Comparison of ENCODE assay signal across 9 cellular contexts in the genomic region with DNA sequence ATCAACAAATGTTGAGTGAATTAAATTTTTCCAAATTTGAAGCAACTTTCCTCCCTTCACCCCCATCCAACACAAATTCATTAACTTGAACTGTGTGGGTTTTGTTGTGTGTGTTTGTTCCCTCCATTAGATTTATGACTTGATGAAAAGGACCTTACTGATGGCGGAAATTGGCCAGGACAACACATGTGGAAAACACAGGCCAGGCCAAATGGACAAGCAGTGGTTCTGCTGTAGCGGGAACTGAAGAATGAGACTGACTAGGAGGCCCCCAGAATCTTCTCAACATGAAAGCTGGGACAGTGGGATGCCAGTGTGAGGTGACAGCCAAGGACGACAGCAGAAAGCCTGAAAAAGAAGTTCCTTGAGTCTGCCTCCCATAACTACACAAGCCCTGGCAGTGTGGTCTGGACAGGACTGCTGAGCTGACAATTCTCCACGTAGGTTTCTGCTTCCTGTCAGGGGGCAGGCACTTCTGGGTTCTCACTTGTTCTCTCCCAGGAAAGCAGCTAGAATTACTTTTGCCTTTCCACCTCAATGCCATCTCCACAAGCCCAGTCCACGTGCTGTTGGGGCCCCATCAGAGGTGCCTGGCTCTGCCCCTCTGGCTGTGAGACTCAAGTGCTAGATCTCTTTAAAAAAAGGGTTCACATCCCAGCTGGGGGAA.
DNase-seq lines count a peak whose midpoint lies in the region; ATAC-seq, FAIRE-seq and TF ChIP-seq lines count a peak whose summit lies in the region.
"Had no signal": no experiment of that assay in that cellular context is flagged by ENCODE, and none has a peak within 500 bp of the region (broad histone marks: within the 10 kb centered on the region; RNA-seq: fewer than 3 reads in every experiment).

No MANE protein-coding gene starts in this region.

- H3K27ac Mint-ChIP-seq in astrocyte (ENCODE audit: unreplicated experiment) (peak overlapping the region; percentile 36), nephron progenitor cell (peak overlapping the region; percentile 29)

- H3K4me3 Mint-ChIP-seq in astrocyte (ENCODE audit: unreplicated experiment) (no peak overlapping the region), nephron progenitor cell (no peak overlapping the region)

- H3K27me3 Mint-ChIP-seq in astrocyte (ENCODE audit: low read depth, unreplicated experiment) (no peaks in the 10 kb centered on the region), nephron progenitor cell (ENCODE audit: low read depth, poor library complexity) (peaks cover 1% of the 10 kb centered on the region)

- peaks cover 78% of the 10 kb centered on the region for H3K36me3 ChIP-seq in KOPT-K1 (ENCODE audit: insufficient read depth, low read length)
- peaks cover 23% of the 10 kb centered on the region for H3K36me3 ChIP-seq in astrocyte (ENCODE audit: insufficient read depth, low read length)

- TF ChIP-seq CTCF in AG10803 (conservative IDR thresholded peaks at IDR 0.05; ENCODE audit: low read length): no peak
- TF ChIP-seq CTCF in astrocyte (IDR thresholded peaks at IDR 0.05; ENCODE audit: insufficient read depth, low read depth, low read length): no peak
- TF ChIP-seq CTCF in nephron progenitor cell (IDR thresholded peaks at IDR 0.05): no peak

- H3K9me3 Mint-ChIP-seq in astrocyte (ENCODE audit: unreplicated experiment): peaks cover 2% of the 10 kb centered on the region
- no peaks in the 10 kb centered on the region for H3K9me3 Mint-ChIP-seq in nephron progenitor cell

- H3K27ac ChIP-seq in KOPT-K1 (ENCODE audit: low read depth, low read length, poor library complexity, severe bottlenecking) (peak overlapping the region; percentile 75), astrocyte (ENCODE audit: low read depth, low read length) (peak overlapping the region; percentile 57)

- H3K4me1 Mint-ChIP-seq in astrocyte (ENCODE audit: low read depth, unreplicated experiment) (peaks cover 75% of the 10 kb centered on the region), nephron progenitor cell (peaks cover 62% of the 10 kb centered on the region)

- no peak for FAIRE-seq in astrocyte (lab: Jason Lieb, UNC)

- H4K20me1 ChIP-seq in astrocyte (ENCODE audit: insufficient read depth, low read length): peaks cover 35% of the 10 kb centered on the region

- no peak for ATAC-seq in GM21515 (IDR thresholded peaks at IDR 0.05; ENCODE audit: unreplicated experiment)

- no peaks in the 10 kb centered on the region for H3K27me3 ChIP-seq in astrocyte (ENCODE audit: insufficient read depth, low read length)

- H3K9me3 ChIP-seq in KOPT-K1 (ENCODE audit: insufficient read depth, low read length, poor library complexity, severe bottlenecking) (no peaks in the 10 kb centered on the region), astrocyte (ENCODE audit: insufficient read depth, low read depth, low read length) (no peaks in the 10 kb centered on the region)

- H3K9ac ChIP-seq in astrocyte (ENCODE audit: low read length): no peak overlapping the region

- no peak overlapping the region for H3K4me2 ChIP-seq in astrocyte (ENCODE audit: low read length)

- H3K4me3 ChIP-seq in AG10803 (ENCODE audit: low read length) (no peak overlapping the region), astrocyte (ENCODE audit: insufficient read depth, low read depth, low read length) (no peak overlapping the region)

- peak; percentile 48 for DNase-seq in AG10803 (ENCODE audit: low read depth)
- DNase-seq in astrocyte (ENCODE audit: low read depth): no peak
- DNase-seq in nephron progenitor cell: no peak
- DNase-seq in NCI-H524 (lab: John Stamatoyannopoulos, UW): no peak
- no peak for DNase-seq in NCI-H1436 treated with DMSO at 0.1 percent for 48 hours (lab: John Stamatoyannopoulos, UW)
- DNase-seq in pons (ENCODE audit: low spot score): no peak
- DNase-seq: amniotic stem cell had no signal

- no peak overlapping the region for H2AFZ ChIP-seq in astrocyte (ENCODE audit: low read depth, low read length)

- H3K4me1 ChIP-seq in astrocyte (ENCODE audit: insufficient read depth, low read length): peaks cover 61% of the 10 kb centered on the region

- H3K79me2 ChIP-seq in astrocyte (ENCODE audit: insufficient read depth, low read length): peaks cover 87% of the 10 kb centered on the region

- peaks cover 3% of the 10 kb centered on the region for H3K36me3 Mint-ChIP-seq in astrocyte (ENCODE audit: low read depth, unreplicated experiment)
- H3K36me3 Mint-ChIP-seq in nephron progenitor cell (ENCODE audit: low read depth): peaks cover 41% of the 10 kb centered on the region
